ENCODE assay signal across 1 cellular context in genomic region chr1:154607748-154608521, GRCh38.
TF ChIP-seq lines count a peak whose summit lies in the region.

ADAR (minus strand) TSS chr1:154608186; CDS start chr1:154608006, 180 bp downstream.

TF ChIP-seq in HepG2, 621 proteins besides CTCF, POLR2A, EP300 and RAD21 (continued from another document and continues in another):
- TF ChIP-seq HMGXB3 (CRISPR knock-in tag; IDR thresholded peaks at IDR 0.05; ENCODE audit: borderline replicate concordance) (no peak), ZNF414 (CRISPR knock-in tag; IDR thresholded peaks at IDR 0.05) (no peak), PAF1 (CRISPR knock-in tag; IDR thresholded peaks at IDR 0.05) (no peak), ZNF513 (CRISPR knock-in tag; conservative IDR thresholded peaks at IDR 0.05) (no peak), ZNF781 (CRISPR knock-in tag; IDR thresholded peaks at IDR 0.05; ENCODE audit: borderline replicate concordance, not compliant biosample characterization) (no peak), ZFP41 (CRISPR knock-in tag; IDR thresholded peaks at IDR 0.05; ENCODE audit: borderline replicate concordance) (no peak), ZNF343 (CRISPR knock-in tag; IDR thresholded peaks at IDR 0.05) (no peak), NCOA5 (CRISPR knock-in tag; IDR thresholded peaks at IDR 0.05) (no peak), SYNCRIP (IDR thresholded peaks at IDR 0.05; ENCODE audit: insufficient read depth, low read depth, low read length) (no peak), NFKB2 (CRISPR knock-in tag; IDR thresholded peaks at IDR 0.05; ENCODE audit: borderline replicate concordance) (peak; percentile 38; the same call in 1 of the 2 replicates), ZNF3 (CRISPR knock-in tag; IDR thresholded peaks at IDR 0.05) (no peak), FOXK2 (IDR thresholded peaks at IDR 0.05) (no peak), TFE3 (CRISPR knock-in tag; IDR thresholded peaks at IDR 0.05) (no peak), CHD2 (IDR thresholded peaks at IDR 0.05; ENCODE audit: low read depth, low read length) (peak; percentile 56), LRRFIP1 (CRISPR knock-in tag; conservative IDR thresholded peaks at IDR 0.05) (no peak), DNMT1 (CRISPR knock-in tag; IDR thresholded peaks at IDR 0.05) (peak; percentile 90; the same call in 1 of the 2 replicates), NR2F1 (CRISPR knock-in tag; IDR thresholded peaks at IDR 0.05) (no peak), ZBTB33 (CRISPR knock-in tag; IDR thresholded peaks at IDR 0.05) (no peak), HNF4G (IDR thresholded peaks at IDR 0.05; ENCODE audit: borderline replicate concordance, low read depth, low read length) (peak; percentile 38), HNF4G (CRISPR knock-in tag; IDR thresholded peaks at IDR 0.05; ENCODE audit: borderline replicate concordance, low read depth) (no peak), ZKSCAN8 (CRISPR knock-in tag; IDR thresholded peaks at IDR 0.05; ENCODE audit: borderline replicate concordance) (no peak), JUNB (CRISPR knock-in tag; IDR thresholded peaks at IDR 0.05; ENCODE audit: borderline replicate concordance) (no peak), ZNF703 (CRISPR knock-in tag; IDR thresholded peaks at IDR 0.05; ENCODE audit: borderline replicate concordance) (no peak), ETV5 (CRISPR knock-in tag; IDR thresholded peaks at IDR 0.05; ENCODE audit: borderline replicate concordance) (peak; percentile 61), ATF7-NPFF (CRISPR knock-in tag; IDR thresholded peaks at IDR 0.05; ENCODE audit: low read depth) (peak; percentile 43; the same call in 1 of the 2 replicates), ZNF766 (CRISPR knock-in tag; IDR thresholded peaks at IDR 0.05; ENCODE audit: borderline replicate concordance) (no peak), ZNF572 (CRISPR knock-in tag; IDR thresholded peaks at IDR 0.05) (no peak), PRDM10 (CRISPR knock-in tag; IDR thresholded peaks at IDR 0.05; ENCODE audit: low read depth) (no peak; the same call in 1 of the 2 replicates), ZNF577 (CRISPR knock-in tag; IDR thresholded peaks at IDR 0.05; ENCODE audit: borderline replicate concordance, low read depth) (no peak), AGO1 (IDR thresholded peaks at IDR 0.05; ENCODE audit: low read depth, low read length, poor library complexity, severe bottlenecking) (no peak), IKZF4 (CRISPR knock-in tag; IDR thresholded peaks at IDR 0.05; ENCODE audit: borderline replicate concordance, low read depth, not compliant biosample characterization) (no peak), TAF15 (IDR thresholded peaks at IDR 0.05; ENCODE audit: low read depth, low read length, poor library complexity, severe bottlenecking) (peak; percentile 56), ARHGAP35 (CRISPR knock-in tag; IDR thresholded peaks at IDR 0.05; ENCODE audit: borderline replicate concordance) (0 out of 2 replicates have a peak, but pooled peaks have one; percentile 57), ZNF468 (CRISPR knock-in tag; IDR thresholded peaks at IDR 0.05) (no peak), ZNF709 (CRISPR knock-in tag; IDR thresholded peaks at IDR 0.05) (no peak), ZNF234 (CRISPR knock-in tag; conservative IDR thresholded peaks at IDR 0.05) (no peak), ZNF280B (CRISPR knock-in tag; IDR thresholded peaks at IDR 0.05; ENCODE audit: borderline replicate concordance) (no peak), NFATC3 (CRISPR knock-in tag; IDR thresholded peaks at IDR 0.05) (no peak), SNAI1 (CRISPR knock-in tag; IDR thresholded peaks at IDR 0.05; ENCODE audit: borderline replicate concordance) (no peak), TMF1 (CRISPR knock-in tag; IDR thresholded peaks at IDR 0.05; ENCODE audit: low read depth) (no peak), ASH2L (IDR thresholded peaks at IDR 0.05; ENCODE audit: insufficient read length, low read depth, low read length) (peak; percentile 96), ZNF83 (CRISPR knock-in tag; IDR thresholded peaks at IDR 0.05; ENCODE audit: borderline replicate concordance) (no peak), SPEN (CRISPR knock-in tag; IDR thresholded peaks at IDR 0.05; ENCODE audit: low read depth) (no peak), RNF2 (conservative IDR thresholded peaks at IDR 0.05; ENCODE audit: low read depth) (no peak), HOXA7 (CRISPR knock-in tag; IDR thresholded peaks at IDR 0.05) (no peak), CC2D1A (CRISPR knock-in tag; IDR thresholded peaks at IDR 0.05) (no peak)
